In the genomic region with DNA sequence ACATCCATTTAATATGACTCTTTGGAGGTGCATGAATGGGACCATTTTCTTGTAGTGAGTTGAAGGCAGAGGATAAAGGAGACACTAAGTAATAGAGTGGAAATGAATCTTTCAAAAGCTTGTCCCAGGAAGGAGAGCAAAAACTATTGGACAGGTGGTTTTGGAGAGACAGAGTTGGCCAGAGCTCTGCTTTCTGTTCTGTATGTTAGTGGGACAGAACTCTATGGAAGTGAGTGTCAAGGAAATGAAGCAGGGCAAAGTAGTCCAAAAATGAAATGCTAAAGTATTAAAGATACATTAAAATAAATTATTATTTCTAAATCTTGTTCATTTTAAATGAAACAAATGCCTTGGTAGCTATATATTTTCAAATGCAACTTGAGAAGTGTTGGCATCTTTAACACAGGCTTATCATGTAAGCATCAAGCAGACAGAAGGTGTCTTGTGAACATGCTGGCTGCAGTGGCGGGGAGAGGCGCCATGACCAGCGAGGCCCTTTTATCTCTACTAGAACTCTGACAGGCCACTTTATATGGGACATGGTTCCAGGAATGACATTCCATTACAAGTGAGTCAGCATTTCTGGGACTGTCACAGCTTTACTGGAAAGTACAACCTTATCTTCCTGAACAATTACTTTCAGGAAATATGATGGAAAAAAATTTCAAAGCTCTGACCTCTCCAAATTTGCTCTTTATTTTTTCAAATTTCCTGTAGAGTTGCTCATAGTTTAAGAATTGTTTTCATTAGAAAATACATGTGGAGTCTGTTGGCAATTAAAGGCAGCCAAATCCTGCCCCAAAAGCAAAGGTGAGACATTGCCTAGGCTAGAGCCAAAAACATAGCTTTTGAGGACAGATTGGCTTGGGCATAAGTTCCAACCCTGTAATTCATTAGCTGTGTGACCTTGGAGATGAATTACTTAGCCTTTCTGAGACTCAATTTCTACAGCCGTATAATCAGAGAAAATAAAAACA, we compare ENCODE assay signal across 1 cellular context.
TF ChIP-seq lines count a peak whose summit lies in the region.

No MANE protein-coding gene starts in this region.

TF ChIP-seq in K562, 482 proteins besides CTCF, POLR2A, EP300 and RAD21 (continued from another document):
- TF ChIP-seq MEF2D (tag; conservative IDR thresholded peaks at IDR 0.05; ENCODE audit: low read depth) (no peak), ZNF146 (CRISPR knock-in tag; IDR thresholded peaks at IDR 0.05; ENCODE audit: unreplicated experiment) (no peak), NR3C1 (CRISPR knock-in tag; IDR thresholded peaks at IDR 0.05) (no peak), JUN (IDR thresholded peaks at IDR 0.05; ENCODE audit: borderline replicate concordance, low read depth, low read length) (peak; percentile 36; the same call in 1 of the 2 replicates), JUN (CRISPR knock-in tag; IDR thresholded peaks at IDR 0.05; ENCODE audit: borderline replicate concordance) (no peak), CEBPB (tag; IDR thresholded peaks at IDR 0.05) (peak; percentile 52), TAF9B (IDR thresholded peaks at IDR 0.05; ENCODE audit: partially characterized antibody) (peak; percentile 36), TBL1XR1 (IDR thresholded peaks at IDR 0.05; ENCODE audit: low read length in 2 of 2) (peak in 1 of 2 experiments; percentile 81; a peak in 2 of 4 replicates), ZEB2 (IDR thresholded peaks at IDR 0.05) (peak; percentile 56; the same call in 1 of the 2 replicates), NFE2 (IDR thresholded peaks at IDR 0.05; ENCODE audit: low read depth) (peak; percentile 95), ZNF311 (CRISPR knock-in tag; IDR thresholded peaks at IDR 0.05) (0 out of 2 replicates have a peak, but pooled peaks have one; percentile 32), ZNF583 (CRISPR knock-in tag; IDR thresholded peaks at IDR 0.05) (peak; percentile 65; the same call in 1 of the 2 replicates), TCF3 (CRISPR knock-in tag; IDR thresholded peaks at IDR 0.05) (peak; percentile 59), GATA2 (CRISPR knock-in tag; IDR thresholded peaks at IDR 0.05) (0 out of 2 replicates have a peak, but pooled peaks have one; percentile 38), ZNF347 (CRISPR knock-in tag; IDR thresholded peaks at IDR 0.05; ENCODE audit: low read depth) (no peak), SRSF1 (IDR thresholded peaks at IDR 0.05; ENCODE audit: low read depth, low read length) (no peak), ZNF224 (CRISPR knock-in tag; IDR thresholded peaks at IDR 0.05) (no peak), MAFF (IDR thresholded peaks at IDR 0.05; ENCODE audit: low read length) (peak; percentile 96)
- TF ChIP-seq, protein P1, sequence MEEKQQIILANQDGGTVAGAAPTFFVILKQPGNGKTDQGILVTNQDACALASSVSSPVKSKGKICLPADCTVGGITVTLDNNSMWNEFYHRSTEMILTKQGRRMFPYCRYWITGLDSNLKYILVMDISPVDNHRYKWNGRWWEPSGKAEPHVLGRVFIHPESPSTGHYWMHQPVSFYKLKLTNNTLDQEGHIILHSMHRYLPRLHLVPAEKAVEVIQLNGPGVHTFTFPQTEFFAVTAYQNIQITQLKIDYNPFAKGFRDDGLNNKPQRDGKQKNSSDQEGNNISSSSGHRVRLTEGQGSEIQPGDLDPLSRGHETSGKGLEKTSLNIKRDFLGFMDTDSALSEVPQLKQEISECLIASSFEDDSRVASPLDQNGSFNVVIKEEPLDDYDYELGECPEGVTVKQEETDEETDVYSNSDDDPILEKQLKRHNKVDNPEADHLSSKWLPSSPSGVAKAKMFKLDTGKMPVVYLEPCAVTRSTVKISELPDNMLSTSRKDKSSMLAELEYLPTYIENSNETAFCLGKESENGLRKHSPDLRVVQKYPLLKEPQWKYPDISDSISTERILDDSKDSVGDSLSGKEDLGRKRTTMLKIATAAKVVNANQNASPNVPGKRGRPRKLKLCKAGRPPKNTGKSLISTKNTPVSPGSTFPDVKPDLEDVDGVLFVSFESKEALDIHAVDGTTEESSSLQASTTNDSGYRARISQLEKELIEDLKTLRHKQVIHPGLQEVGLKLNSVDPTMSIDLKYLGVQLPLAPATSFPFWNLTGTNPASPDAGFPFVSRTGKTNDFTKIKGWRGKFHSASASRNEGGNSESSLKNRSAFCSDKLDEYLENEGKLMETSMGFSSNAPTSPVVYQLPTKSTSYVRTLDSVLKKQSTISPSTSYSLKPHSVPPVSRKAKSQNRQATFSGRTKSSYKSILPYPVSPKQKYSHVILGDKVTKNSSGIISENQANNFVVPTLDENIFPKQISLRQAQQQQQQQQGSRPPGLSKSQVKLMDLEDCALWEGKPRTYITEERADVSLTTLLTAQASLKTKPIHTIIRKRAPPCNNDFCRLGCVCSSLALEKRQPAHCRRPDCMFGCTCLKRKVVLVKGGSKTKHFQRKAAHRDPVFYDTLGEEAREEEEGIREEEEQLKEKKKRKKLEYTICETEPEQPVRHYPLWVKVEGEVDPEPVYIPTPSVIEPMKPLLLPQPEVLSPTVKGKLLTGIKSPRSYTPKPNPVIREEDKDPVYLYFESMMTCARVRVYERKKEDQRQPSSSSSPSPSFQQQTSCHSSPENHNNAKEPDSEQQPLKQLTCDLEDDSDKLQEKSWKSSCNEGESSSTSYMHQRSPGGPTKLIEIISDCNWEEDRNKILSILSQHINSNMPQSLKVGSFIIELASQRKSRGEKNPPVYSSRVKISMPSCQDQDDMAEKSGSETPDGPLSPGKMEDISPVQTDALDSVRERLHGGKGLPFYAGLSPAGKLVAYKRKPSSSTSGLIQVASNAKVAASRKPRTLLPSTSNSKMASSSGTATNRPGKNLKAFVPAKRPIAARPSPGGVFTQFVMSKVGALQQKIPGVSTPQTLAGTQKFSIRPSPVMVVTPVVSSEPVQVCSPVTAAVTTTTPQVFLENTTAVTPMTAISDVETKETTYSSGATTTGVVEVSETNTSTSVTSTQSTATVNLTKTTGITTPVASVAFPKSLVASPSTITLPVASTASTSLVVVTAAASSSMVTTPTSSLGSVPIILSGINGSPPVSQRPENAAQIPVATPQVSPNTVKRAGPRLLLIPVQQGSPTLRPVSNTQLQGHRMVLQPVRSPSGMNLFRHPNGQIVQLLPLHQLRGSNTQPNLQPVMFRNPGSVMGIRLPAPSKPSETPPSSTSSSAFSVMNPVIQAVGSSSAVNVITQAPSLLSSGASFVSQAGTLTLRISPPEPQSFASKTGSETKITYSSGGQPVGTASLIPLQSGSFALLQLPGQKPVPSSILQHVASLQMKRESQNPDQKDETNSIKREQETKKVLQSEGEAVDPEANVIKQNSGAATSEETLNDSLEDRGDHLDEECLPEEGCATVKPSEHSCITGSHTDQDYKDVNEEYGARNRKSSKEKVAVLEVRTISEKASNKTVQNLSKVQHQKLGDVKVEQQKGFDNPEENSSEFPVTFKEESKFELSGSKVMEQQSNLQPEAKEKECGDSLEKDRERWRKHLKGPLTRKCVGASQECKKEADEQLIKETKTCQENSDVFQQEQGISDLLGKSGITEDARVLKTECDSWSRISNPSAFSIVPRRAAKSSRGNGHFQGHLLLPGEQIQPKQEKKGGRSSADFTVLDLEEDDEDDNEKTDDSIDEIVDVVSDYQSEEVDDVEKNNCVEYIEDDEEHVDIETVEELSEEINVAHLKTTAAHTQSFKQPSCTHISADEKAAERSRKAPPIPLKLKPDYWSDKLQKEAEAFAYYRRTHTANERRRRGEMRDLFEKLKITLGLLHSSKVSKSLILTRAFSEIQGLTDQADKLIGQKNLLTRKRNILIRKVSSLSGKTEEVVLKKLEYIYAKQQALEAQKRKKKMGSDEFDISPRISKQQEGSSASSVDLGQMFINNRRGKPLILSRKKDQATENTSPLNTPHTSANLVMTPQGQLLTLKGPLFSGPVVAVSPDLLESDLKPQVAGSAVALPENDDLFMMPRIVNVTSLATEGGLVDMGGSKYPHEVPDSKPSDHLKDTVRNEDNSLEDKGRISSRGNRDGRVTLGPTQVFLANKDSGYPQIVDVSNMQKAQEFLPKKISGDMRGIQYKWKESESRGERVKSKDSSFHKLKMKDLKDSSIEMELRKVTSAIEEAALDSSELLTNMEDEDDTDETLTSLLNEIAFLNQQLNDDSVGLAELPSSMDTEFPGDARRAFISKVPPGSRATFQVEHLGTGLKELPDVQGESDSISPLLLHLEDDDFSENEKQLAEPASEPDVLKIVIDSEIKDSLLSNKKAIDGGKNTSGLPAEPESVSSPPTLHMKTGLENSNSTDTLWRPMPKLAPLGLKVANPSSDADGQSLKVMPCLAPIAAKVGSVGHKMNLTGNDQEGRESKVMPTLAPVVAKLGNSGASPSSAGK (IDR thresholded peaks at IDR 0.05): peak; percentile 79
- TF ChIP-seq, protein P2, sequence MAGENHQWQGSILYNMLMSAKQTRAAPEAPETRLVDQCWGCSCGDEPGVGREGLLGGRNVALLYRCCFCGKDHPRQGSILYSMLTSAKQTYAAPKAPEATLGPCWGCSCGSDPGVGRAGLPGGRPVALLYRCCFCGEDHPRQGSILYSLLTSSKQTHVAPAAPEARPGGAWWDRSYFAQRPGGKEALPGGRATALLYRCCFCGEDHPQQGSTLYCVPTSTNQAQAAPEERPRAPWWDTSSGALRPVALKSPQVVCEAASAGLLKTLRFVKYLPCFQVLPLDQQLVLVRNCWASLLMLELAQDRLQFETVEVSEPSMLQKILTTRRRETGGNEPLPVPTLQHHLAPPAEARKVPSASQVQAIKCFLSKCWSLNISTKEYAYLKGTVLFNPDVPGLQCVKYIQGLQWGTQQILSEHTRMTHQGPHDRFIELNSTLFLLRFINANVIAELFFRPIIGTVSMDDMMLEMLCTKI (IDR thresholded peaks at IDR 0.05; ENCODE audit: partially characterized antibody): no peak
- TF ChIP-seq, protein P3, sequence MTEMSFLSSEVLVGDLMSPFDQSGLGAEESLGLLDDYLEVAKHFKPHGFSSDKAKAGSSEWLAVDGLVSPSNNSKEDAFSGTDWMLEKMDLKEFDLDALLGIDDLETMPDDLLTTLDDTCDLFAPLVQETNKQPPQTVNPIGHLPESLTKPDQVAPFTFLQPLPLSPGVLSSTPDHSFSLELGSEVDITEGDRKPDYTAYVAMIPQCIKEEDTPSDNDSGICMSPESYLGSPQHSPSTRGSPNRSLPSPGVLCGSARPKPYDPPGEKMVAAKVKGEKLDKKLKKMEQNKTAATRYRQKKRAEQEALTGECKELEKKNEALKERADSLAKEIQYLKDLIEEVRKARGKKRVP (CRISPR knock-in tag; IDR thresholded peaks at IDR 0.05): peak; percentile 53; the same call in 1 of the 2 replicates
